ENCODE assay signal across 8 cellular contexts in genomic region chr11:66857234-66857926, GRCh38. TPM values are rescaled to one million over a fixed set of nuclear protein-coding genes. Genes with fewer than 3 reads are reported as not detected.
DNase-seq lines count a peak whose midpoint lies in the region; ATAC-seq and TF ChIP-seq lines count a peak whose summit lies in the region.

No MANE protein-coding gene starts in this region.

- peak overlapping the region; percentile 52; the same call in 1 of the 2 replicates for H3K23ac ChIP-seq in IMR-90 (ENCODE audit: low read depth, low read length)

- BruUV-seq in IMR-90 (replicated peaks; lab: Mats Ljungman, UMichigan) = no TSS peak

- H3K27me3 Mint-ChIP-seq in naive thymus-derived CD8-positive, alpha-beta T cell = no peaks in the 10 kb centered on the region

- TF ChIP-seq POLR2A in IMR-90 (IDR thresholded peaks at IDR 0.05; ENCODE audit: low read depth, low read length) (0 out of 2 replicates have a peak, but pooled peaks have one; percentile 1), breast epithelium (IDR thresholded peaks at IDR 0.05) (no peak)

- no peaks in the 10 kb centered on the region for H3K36me3 Mint-ChIP-seq in naive thymus-derived CD8-positive, alpha-beta T cell

- H3K27ac Mint-ChIP-seq in naive thymus-derived CD8-positive, alpha-beta T cell = peak overlapping the region in 2 of 10 donors; percentile 13 to 69

- in situ Hi-C loops in IMR-90 (cut with MboI; ENCODE audit: low sequenced_read_pairs) = no loop called here

- H2BK15ac ChIP-seq in IMR-90 (ENCODE audit: low read depth, low read length) = no peak overlapping the region

- H3K9me1 ChIP-seq in IMR-90 (ENCODE audit: insufficient read depth, low read length) = peaks cover 15% of the 10 kb centered on the region; the same call in 1 of the 2 replicates

- H3K18ac ChIP-seq in IMR-90 (ENCODE audit: low read depth, low read length) = no peak overlapping the region

- peaks cover 6% of the 10 kb centered on the region; the same call in 1 of the 2 replicates for H4K20me1 ChIP-seq in IMR-90 (ENCODE audit: insufficient read depth, low read length)

- POLR2A ChIA-PET in IMR-90 (lab: Charles Lee; ENCODE audit: unreplicated experiment) = no interaction called here
- POLR2A ChIA-PET in naive thymus-derived CD8-positive, alpha-beta T cell (lab: Charles Lee) = interaction anchor here (2.2 kb wide), 1 partner anchor 14 kb away, joined by 10 read pairs; the partner anchor contains the start of gene RCE1

- 77% methylated on average over 10 of the region's 47 CpGs; no CpG with 5 or more reads in 1 of the 2 experiments for WGBS in IMR-90 (ENCODE audit: extremely low coverage in 2 of 2, insufficient read length in 1 of 2), 2 experiments

- no peak for TF ChIP-seq RAD21 in IMR-90 (IDR thresholded peaks at IDR 0.05; ENCODE audit: low read length)

- no peak overlapping the region for H2BK20ac ChIP-seq in IMR-90 (ENCODE audit: low read depth, low read length)

- H4K5ac ChIP-seq in IMR-90 (ENCODE audit: low read depth, low read length) = peak overlapping the region; percentile 74; the same call in 1 of the 2 replicates

- no peaks in the 10 kb centered on the region for H3K9me3 Mint-ChIP-seq in naive thymus-derived CD8-positive, alpha-beta T cell

- H2AFZ ChIP-seq in IMR-90 (replicated peaks; ENCODE audit: low read length, poor library complexity) = peak overlapping the region; percentile 93

- peaks cover 5 to 8% (median 7%) of the 10 kb centered on the region in 4 donors for H3K4me1 Mint-ChIP-seq in naive thymus-derived CD8-positive, alpha-beta T cell

- peak; percentile 46 for DNase-seq in ELR (ENCODE audit: low read depth)
- DNase-seq in IMR-90 = no peak
- DNase-seq in breast epithelium (ENCODE audit: low spot score in 2 of 2) = no peak
- DNase-seq in naive thymus-derived CD8-positive, alpha-beta T cell = no peak
- DNase-seq in globus pallidus (ENCODE audit: low spot score) = no peak
- no peak for DNase-seq in pons (ENCODE audit: low spot score)
- no peak for DNase-seq in NCI-H2029 (lab: John Stamatoyannopoulos, UW)
- no peak for DNase-seq in COR-L47 (lab: John Stamatoyannopoulos, UW)

- H2AK5ac ChIP-seq in IMR-90 (ENCODE audit: low read depth, low read length) = peak overlapping the region; percentile 75

- peak overlapping the region; percentile 44 to 86 (median 69) for H3K4me3 Mint-ChIP-seq in naive thymus-derived CD8-positive, alpha-beta T cell

- peak overlapping the region; percentile 80 for H3K4ac ChIP-seq in IMR-90 (ENCODE audit: low read depth, low read length)

- H2AK9ac ChIP-seq in IMR-90 (replicated peaks; ENCODE audit: low read depth, low read length, poor library complexity) = peak overlapping the region; percentile 99

- H3K79me1 ChIP-seq in IMR-90 (ENCODE audit: low read depth in 1 of 2, low read length in 2 of 2) = peaks cover 3 to 30% of the 10 kb centered on the region in 2 experiments; a peak in 2 of 4 replicates

- peaks cover 4% of the 10 kb centered on the region for H3K4me1 ChIP-seq in IMR-90 (ENCODE audit: control insufficient read depth, insufficient read depth, low read length)
- H3K4me1 ChIP-seq in breast epithelium = peaks cover 0 to 11% of the 10 kb centered on the region in 2 donors

- no peaks in the 10 kb centered on the region for H3K27me3 ChIP-seq in IMR-90 (ENCODE audit: control insufficient read depth, insufficient read depth, low read length)
- no peaks in the 10 kb centered on the region for H3K27me3 ChIP-seq in breast epithelium

- peak overlapping the region; percentile 64 for H3K14ac ChIP-seq in IMR-90 (replicated peaks; ENCODE audit: low read depth, low read length)

- H2BK5ac ChIP-seq in IMR-90 (ENCODE audit: low read depth, low read length, poor library complexity, severe bottlenecking) = peak overlapping the region; percentile 13

- CTCF ChIA-PET in IMR-90 (lab: Yijun Ruan, JAX) = no interaction called here

- H3K4me3 ChIP-seq in IMR-90 (ENCODE audit: insufficient read depth, low read depth, low read length) (peak overlapping the region; percentile 57), breast epithelium (peak overlapping the region; percentile 60 to 79 (median 62))

- peak overlapping the region; percentile 72; the same call in 1 of the 2 replicates for H4K91ac ChIP-seq in IMR-90 (ENCODE audit: insufficient read depth, low read depth, low read length)

- H3K4me2 ChIP-seq in IMR-90 (ENCODE audit: low read depth, low read length) = peak overlapping the region; percentile 87

- H3K27ac ChIP-seq in IMR-90 (ENCODE audit: insufficient read depth, low read length) (peak overlapping the region; percentile 56; the same call in 1 of the 2 replicates), breast epithelium (peak overlapping the region; percentile 68 to 82)

- H3K56ac ChIP-seq in IMR-90 (ENCODE audit: extremely low read depth, insufficient read depth, low read length) = peak overlapping the region; percentile 65; the same call in 1 of the 2 replicates

- H3K36me3 ChIP-seq in IMR-90 (ENCODE audit: control insufficient read depth, insufficient read depth, low read length) = peaks cover 22% of the 10 kb centered on the region; the same call in 1 of the 2 replicates
- H3K36me3 ChIP-seq in breast epithelium = no peaks in the 10 kb centered on the region

- H3K9ac ChIP-seq in IMR-90 (ENCODE audit: low read depth, low read length) = peak overlapping the region; percentile 76; the same call in 1 of the 2 replicates

- TF ChIP-seq CTCF in IMR-90 (conservative IDR thresholded peaks at IDR 0.05; ENCODE audit: low read depth, low read length) = no peak
- no peak for TF ChIP-seq CTCF in breast epithelium (IDR thresholded peaks at IDR 0.05)

- H2BK120ac ChIP-seq in IMR-90 (ENCODE audit: low read depth, low read length) = no peak overlapping the region

- peak overlapping the region in 1 of 2 experiments; percentile 85; a peak in 2 of 4 replicates for H4K8ac ChIP-seq in IMR-90 (ENCODE audit: low read depth in 2 of 2, low read length in 2 of 2)

- H3K9me3 ChIP-seq in IMR-90 (ENCODE audit: control insufficient read depth, insufficient read depth, low read length) (no peaks in the 10 kb centered on the region), breast epithelium (no peaks in the 10 kb centered on the region)

- intact Hi-C loops in IMR-90 (cut with micrococcal nuclease) (loop anchor here (5.0 kb wide), 2 partner anchors 115 to 175 kb away; no protein-coding TSS in a partner anchor), breast epithelium (cut with DNase I; ENCODE audit: low total_unique reads) (no loop called here)

- ATAC-seq in IMR-90 (ENCODE audit: low read depth) = no peak
- no peak for ATAC-seq in naive thymus-derived CD8-positive, alpha-beta T cell

- dilution Hi-C loops in IMR-90 (cut with HindIII; ENCODE audit: low sequenced_read_pairs, unreplicated experiment) = no loop called here

TF ChIP-seq in IMR-90, 13 proteins besides CTCF, POLR2A, EP300 and RAD21:
- TF ChIP-seq CEBPB (IDR thresholded peaks at IDR 0.05; ENCODE audit: low read depth, low read length) (no peak), USF2 (IDR thresholded peaks at IDR 0.05; ENCODE audit: low read depth, low read length) (no peak), RCOR1 (IDR thresholded peaks at IDR 0.05; ENCODE audit: insufficient replicate concordance, low read length) (no peak), MXI1 (IDR thresholded peaks at IDR 0.05; ENCODE audit: borderline replicate concordance, low read depth, low read length) (no peak), FOS (IDR thresholded peaks at IDR 0.05; ENCODE audit: low read depth, low read length) (no peak), SMC3 (IDR thresholded peaks at IDR 0.05; ENCODE audit: low read depth, low read length) (no peak), BHLHE40 (IDR thresholded peaks at IDR 0.05; ENCODE audit: low read depth, low read length) (no peak), MAFK (IDR thresholded peaks at IDR 0.05; ENCODE audit: low read depth, low read length) (no peak), NFE2L2 (IDR thresholded peaks at IDR 0.05; ENCODE audit: low read depth, low read length) (no peak), MAZ (IDR thresholded peaks at IDR 0.05; ENCODE audit: borderline replicate concordance, low read depth, low read length) (no peak), CHD1 (IDR thresholded peaks at IDR 0.05; ENCODE audit: low read depth, low read length) (no peak), RFX5 (IDR thresholded peaks at IDR 0.05; ENCODE audit: low read depth, low read length) (no peak)
- TF ChIP-seq, protein P1, sequence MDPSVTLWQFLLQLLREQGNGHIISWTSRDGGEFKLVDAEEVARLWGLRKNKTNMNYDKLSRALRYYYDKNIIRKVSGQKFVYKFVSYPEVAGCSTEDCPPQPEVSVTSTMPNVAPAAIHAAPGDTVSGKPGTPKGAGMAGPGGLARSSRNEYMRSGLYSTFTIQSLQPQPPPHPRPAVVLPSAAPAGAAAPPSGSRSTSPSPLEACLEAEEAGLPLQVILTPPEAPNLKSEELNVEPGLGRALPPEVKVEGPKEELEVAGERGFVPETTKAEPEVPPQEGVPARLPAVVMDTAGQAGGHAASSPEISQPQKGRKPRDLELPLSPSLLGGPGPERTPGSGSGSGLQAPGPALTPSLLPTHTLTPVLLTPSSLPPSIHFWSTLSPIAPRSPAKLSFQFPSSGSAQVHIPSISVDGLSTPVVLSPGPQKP (IDR thresholded peaks at IDR 0.05; ENCODE audit: borderline replicate concordance, low read depth, low read length) = no peak

RNA-seq across cellular contexts. Expression of gene LRFN4, which starts 0.5 kb away (rescaled TPM):
- total RNA-seq in IMR-90 (2012; rRNA removed) (6.1 and 7.8 TPM in 2 replicates), breast epithelium (10 to 100 TPM in 2 of 3 donors, 1 to 10 TPM in 1; 5.2 to 14.4 (median 11.7) TPM)
- 18.9 and 24.9 TPM in 2 replicates for polyA plus RNA-seq in IMR-90 (2012; rRNA removed)
- polyA plus RNA-seq in IMR-90 (2012; cell fraction: cytosol; rRNA removed) = 13.7 and 28.5 TPM in 2 replicates
- 33.5 and 98.4 TPM in 2 replicates for polyA plus RNA-seq in IMR-90 (2012; cell fraction: nucleus; rRNA removed; ENCODE audit: low replicate concordance)
- total RNA-seq in naive thymus-derived CD8-positive, alpha-beta T cell = 1 to 10 TPM; 1.2 to 1.3 TPM
- polyA plus RNA-seq in naive thymus-derived CD8-positive, alpha-beta T cell = under 1 TPM in 2 of 3 donors, not detected in 1; 0.09 to 0.12 TPM

RNA-seq across cellular contexts. Expression of gene RCE1, which starts 14.1 kb away (rescaled TPM):
- total RNA-seq in IMR-90 (2012; rRNA removed) (5.6 and 6.6 TPM in 2 replicates), breast epithelium (10 to 100 TPM; 10.7 to 23.9 (median 21.5) TPM)
- 19.4 and 21.1 TPM in 2 replicates for polyA plus RNA-seq in IMR-90 (2012; rRNA removed)
- 14.3 and 24.4 TPM in 2 replicates for polyA plus RNA-seq in IMR-90 (2012; cell fraction: cytosol; rRNA removed)
- polyA plus RNA-seq in IMR-90 (2012; cell fraction: nucleus; rRNA removed; ENCODE audit: low replicate concordance) = 41.3 and 99.0 TPM in 2 replicates
- total RNA-seq in naive thymus-derived CD8-positive, alpha-beta T cell = 10 to 100 TPM; 32.2 to 32.9 TPM
- polyA plus RNA-seq in naive thymus-derived CD8-positive, alpha-beta T cell = 10 to 100 TPM; 18.1 to 27.1 (median 18.4) TPM
